In genomic region chr6:139262519-139263300, GRCh38 we compare ENCODE assay signal across 10 cellular contexts. TPM values are rescaled to one million over a fixed set of nuclear protein-coding genes. Genes with fewer than 3 reads are reported as not detected.
A peak's percentile ranks its signal among the peaks of the same experiment; 100 is the strongest.
DNase-seq lines count a peak whose midpoint lies in the region; ATAC-seq and TF ChIP-seq lines count a peak whose summit lies in the region.
"Had no signal": no experiment of that assay in that cellular context is flagged by ENCODE, and none has a peak within 500 bp of the region (broad histone marks: within the 10 kb centered on the region; RNA-seq: fewer than 3 reads in every experiment).

No MANE protein-coding gene starts in this region.

- no peaks in the 10 kb centered on the region for H3K9me3 ChIP-seq in IMR-90 (ENCODE audit: control insufficient read depth, insufficient read depth, low read length)

- H3K9me3 Mint-ChIP-seq in activated T-helper 2 cell treated with anti-CD3 and anti-CD28 coated beads, Interferon-gamma antibody, Interleukin-2, Interleukin-4, amounts not matched to agents 10 μg/mL and 5 μg/mL and 100 μg/mL, durations not matched to agents 14 hours and 24 hours and 36 hours: no peaks in the 10 kb centered on the region

- no peak overlapping the region for H4K91ac ChIP-seq in IMR-90 (ENCODE audit: insufficient read depth, low read depth, low read length)

- H3K9ac ChIP-seq in IMR-90 (ENCODE audit: low read depth, low read length): no peak overlapping the region

- peak; percentile 86 for ATAC-seq in GM21390 (IDR thresholded peaks at IDR 0.05; ENCODE audit: unreplicated experiment)
- no peak for ATAC-seq in IMR-90 (ENCODE audit: low read depth)
- ATAC-seq: HCT116 had no signal

- no peaks in the 10 kb centered on the region for H3K9me1 ChIP-seq in IMR-90 (ENCODE audit: insufficient read depth, low read length)

- H3K4me3 ChIP-seq in IMR-90 (ENCODE audit: insufficient read depth, low read depth, low read length): no peak overlapping the region
- H3K4me3 ChIP-seq: skin epidermis had no signal

- BruUV-seq in IMR-90 (replicated peaks; lab: Mats Ljungman, UMichigan): no TSS peak

- peak; percentile 53 for DNase-seq in GM10266 (ENCODE audit: extremely low spot score)
- DNase-seq in IMR-90: peak; percentile 50
- no peak for DNase-seq in activated T-helper 2 cell treated with anti-CD3 and anti-CD28 coated beads, Interferon-gamma antibody, Interleukin-2, Interleukin-4, amounts not matched to agents 10 μg/mL and 5 μg/mL and 100 μg/mL, durations not matched to agents 14 hours and 24 hours and 36 hours (ENCODE audit: low spot score)
- DNase-seq in stimulated activated CD4-positive, alpha-beta T cell treated with anti-CD3 and anti-CD28 coated beads, Interleukin-4, amount 100 ng/mL, for 24 hours: peak; percentile 46
- no peak for DNase-seq in NCI-H526 treated with DMSO at 0.1 percent for 48 hours (lab: John Stamatoyannopoulos, UW)
- DNase-seq in NCI-H187 (lab: John Stamatoyannopoulos, UW): no peak
- DNase-seq in islet precursor cell: no peak

- no peak for TF ChIP-seq RAD21 in IMR-90 (IDR thresholded peaks at IDR 0.05; ENCODE audit: low read length)

- peak overlapping the region; percentile 69 for H3K4me3 Mint-ChIP-seq in activated T-helper 2 cell treated with anti-CD3 and anti-CD28 coated beads, Interferon-gamma antibody, Interleukin-2, Interleukin-4, amounts not matched to agents 10 μg/mL and 5 μg/mL and 100 μg/mL, durations not matched to agents 14 hours and 24 hours and 36 hours (ENCODE audit: low read depth)

- H3K23ac ChIP-seq in IMR-90 (ENCODE audit: low read depth, low read length): no peak overlapping the region

- H3K4me1 ChIP-seq in IMR-90 (ENCODE audit: control insufficient read depth, insufficient read depth, low read length): no peaks in the 10 kb centered on the region

- no peak overlapping the region for H2AK5ac ChIP-seq in IMR-90 (ENCODE audit: low read depth, low read length)

- H3K36me3 ChIP-seq in IMR-90 (ENCODE audit: control insufficient read depth, insufficient read depth, low read length): no peaks in the 10 kb centered on the region

- H3K14ac ChIP-seq in IMR-90 (replicated peaks; ENCODE audit: low read depth, low read length): no peak overlapping the region

- no peak overlapping the region for H2AFZ ChIP-seq in IMR-90 (replicated peaks; ENCODE audit: low read length, poor library complexity)

- no peaks in the 10 kb centered on the region for H3K36me3 Mint-ChIP-seq in activated T-helper 2 cell treated with anti-CD3 and anti-CD28 coated beads, Interferon-gamma antibody, Interleukin-2, Interleukin-4, amounts not matched to agents 10 μg/mL and 5 μg/mL and 100 μg/mL, durations not matched to agents 14 hours and 24 hours and 36 hours (ENCODE audit: low read depth)

- no peak overlapping the region for H2BK120ac ChIP-seq in IMR-90 (ENCODE audit: low read depth, low read length)

- H3K27me3 Mint-ChIP-seq in activated T-helper 2 cell treated with anti-CD3 and anti-CD28 coated beads, Interferon-gamma antibody, Interleukin-2, Interleukin-4, amounts not matched to agents 10 μg/mL and 5 μg/mL and 100 μg/mL, durations not matched to agents 14 hours and 24 hours and 36 hours (ENCODE audit: low read depth): no peaks in the 10 kb centered on the region

- TF ChIP-seq POLR2A in IMR-90 (IDR thresholded peaks at IDR 0.05; ENCODE audit: low read depth, low read length): no peak

- in situ Hi-C loops in IMR-90 (cut with MboI; ENCODE audit: low sequenced_read_pairs): no loop called here

- H2AK9ac ChIP-seq in IMR-90 (replicated peaks; ENCODE audit: low read depth, low read length, poor library complexity): no peak overlapping the region

- no peak overlapping the region for H3K27ac ChIP-seq in IMR-90 (ENCODE audit: insufficient read depth, low read length)

- intact Hi-C loops in IMR-90 (cut with micrococcal nuclease): no loop called here
- intact Hi-C loops in activated T-helper 2 cell treated with anti-CD3 and anti-CD28 coated beads, Interferon-gamma antibody, Interleukin-2, Interleukin-4, amounts not matched to agents 10 μg/mL and 5 μg/mL and 100 μg/mL, durations not matched to agents 14 hours and 24 hours and 36 hours (cut with micrococcal nuclease): loop anchor here (1.0 kb wide), 3 partner anchors 13 to 101 kb away; no protein-coding TSS in a partner anchor

- H2BK5ac ChIP-seq in IMR-90 (ENCODE audit: low read depth, low read length, poor library complexity, severe bottlenecking): no peak overlapping the region

- no peak overlapping the region for H2BK20ac ChIP-seq in IMR-90 (ENCODE audit: low read depth, low read length)

- no peak overlapping the region for H3K4ac ChIP-seq in IMR-90 (ENCODE audit: low read depth, low read length)

- peaks cover 17% of the 10 kb centered on the region for H3K4me1 Mint-ChIP-seq in activated T-helper 2 cell treated with anti-CD3 and anti-CD28 coated beads, Interferon-gamma antibody, Interleukin-2, Interleukin-4, amounts not matched to agents 10 μg/mL and 5 μg/mL and 100 μg/mL, durations not matched to agents 14 hours and 24 hours and 36 hours (ENCODE audit: low read depth)

- no peaks in the 10 kb centered on the region for H3K79me1 ChIP-seq in IMR-90 (ENCODE audit: low read depth in 1 of 2, low read length in 2 of 2)

- H4K20me1 ChIP-seq in IMR-90 (ENCODE audit: insufficient read depth, low read length): no peaks in the 10 kb centered on the region

- POLR2A ChIA-PET in IMR-90 (lab: Charles Lee; ENCODE audit: unreplicated experiment): no interaction called here

- 70% methylated on average over 2 of the region's 13 CpGs; no CpG with 5 or more reads in 1 of the 2 experiments for WGBS in IMR-90 (ENCODE audit: extremely low coverage in 2 of 2, insufficient read length in 1 of 2), 2 experiments

- no peak overlapping the region for H4K8ac ChIP-seq in IMR-90 (ENCODE audit: low read depth in 2 of 2, low read length in 2 of 2)

- dilution Hi-C loops in IMR-90 (cut with HindIII; ENCODE audit: low sequenced_read_pairs, unreplicated experiment): no loop called here

- H3K27ac Mint-ChIP-seq in activated T-helper 2 cell treated with anti-CD3 and anti-CD28 coated beads, Interferon-gamma antibody, Interleukin-2, Interleukin-4, amounts not matched to agents 10 μg/mL and 5 μg/mL and 100 μg/mL, durations not matched to agents 14 hours and 24 hours and 36 hours: peak overlapping the region; percentile 85

- H2BK15ac ChIP-seq in IMR-90 (ENCODE audit: low read depth, low read length): no peak overlapping the region

- CTCF ChIA-PET in IMR-90 (lab: Yijun Ruan, JAX): no interaction called here

- H3K18ac ChIP-seq in IMR-90 (ENCODE audit: low read depth, low read length): no peak overlapping the region

- H3K56ac ChIP-seq in IMR-90 (ENCODE audit: extremely low read depth, insufficient read depth, low read length): no peak overlapping the region

- TF ChIP-seq CTCF in GM10266 (IDR thresholded peaks at IDR 0.05; ENCODE audit: control insufficient read depth, insufficient read depth, low read depth, missing control alignments) (no peak), IMR-90 (conservative IDR thresholded peaks at IDR 0.05; ENCODE audit: low read depth, low read length) (no peak)

- no peak overlapping the region for H4K5ac ChIP-seq in IMR-90 (ENCODE audit: low read depth, low read length)

- H3K27me3 ChIP-seq in IMR-90 (ENCODE audit: control insufficient read depth, insufficient read depth, low read length): peaks cover 4% of the 10 kb centered on the region; the same call in 1 of the 2 replicates

- H3K4me2 ChIP-seq in IMR-90 (ENCODE audit: low read depth, low read length): no peak overlapping the region

TF ChIP-seq in IMR-90, 13 proteins besides CTCF, POLR2A, EP300 and RAD21:
- TF ChIP-seq NFE2L2 (IDR thresholded peaks at IDR 0.05; ENCODE audit: low read depth, low read length): no peak
- no peak for TF ChIP-seq FOS (IDR thresholded peaks at IDR 0.05; ENCODE audit: low read depth, low read length)
- TF ChIP-seq RFX5 (IDR thresholded peaks at IDR 0.05; ENCODE audit: low read depth, low read length): no peak
- no peak for TF ChIP-seq CHD1 (IDR thresholded peaks at IDR 0.05; ENCODE audit: low read depth, low read length)
- TF ChIP-seq USF2 (IDR thresholded peaks at IDR 0.05; ENCODE audit: low read depth, low read length): no peak
- TF ChIP-seq RCOR1 (IDR thresholded peaks at IDR 0.05; ENCODE audit: insufficient replicate concordance, low read length): no peak
- no peak for TF ChIP-seq SMC3 (IDR thresholded peaks at IDR 0.05; ENCODE audit: low read depth, low read length)

RNA-seq across cellular contexts. Expression of gene TXLNB, which starts 29.1 kb away (rescaled TPM):
- total RNA-seq in IMR-90 (2012; rRNA removed): under 0.01 TPM in 2 replicates
- polyA plus RNA-seq in IMR-90 (2012; rRNA removed): 0.04 and 0.05 TPM in 2 replicates
- 0.04 TPM in 1 of 2 replicates, not detected in the other for polyA plus RNA-seq in IMR-90 (2012; cell fraction: cytosol; rRNA removed)
- polyA plus RNA-seq in IMR-90 (2012; cell fraction: nucleus; rRNA removed; ENCODE audit: low replicate concordance): 0.01 and 0.11 TPM in 2 replicates
- 0.05 TPM in 1 of 2 replicates, not detected in the other for total RNA-seq in activated T-helper 2 cell treated with anti-CD3 and anti-CD28 coated beads, Interferon-gamma antibody, Interleukin-2, Interleukin-4, amounts not matched to agents 10 μg/mL and 5 μg/mL and 100 μg/mL, durations not matched to agents 14 hours and 24 hours and 36 hours

Comparison
In these comparisons a context has a peak if more than half of its experiments do, and no peak if none do; other contexts are left out.
1. DNase-seq: peak in GM10266 (single experiment), IMR-90 (single experiment) and stimulated activated CD4-positive, alpha-beta T cell treated with anti-CD3 and anti-CD28 coated beads, Interleukin-4, amount 100 ng/mL, for 24 hours (single experiment); none in activated T-helper 2 cell treated with anti-CD3 and anti-CD28 coated beads, Interferon-gamma antibody, Interleukin-2, Interleukin-4, amounts not matched to agents 10 μg/mL and 5 μg/mL and 100 μg/mL, durations not matched to agents 14 hours and 24 hours and 36 hours (single experiment), NCI-H526 treated with DMSO at 0.1 percent for 48 hours (single experiment), NCI-H187 (0 of 2) and islet precursor cell (single experiment).